Comparison of ENCODE assay signal across 1 cellular context in the genomic region with DNA sequence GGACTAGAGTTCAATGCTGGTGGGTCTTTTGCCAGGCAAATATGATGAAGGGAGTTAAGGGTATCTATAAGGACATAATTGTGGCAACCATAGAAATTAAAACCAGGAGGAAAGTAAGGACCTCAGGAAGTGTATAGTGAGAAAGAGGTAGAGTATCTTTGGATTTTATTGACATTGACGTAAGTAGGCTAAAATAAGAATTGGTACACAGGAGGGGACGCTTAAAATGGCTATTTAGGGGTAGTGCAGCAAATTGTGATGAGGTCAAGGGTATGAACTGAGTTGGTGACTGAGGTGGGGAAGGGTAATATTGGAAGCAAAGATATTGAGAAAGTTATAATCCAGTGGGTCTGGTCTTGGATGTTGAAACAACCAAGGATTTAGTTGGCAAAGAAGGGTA.
TF ChIP-seq lines count a peak whose summit lies in the region.

No MANE protein-coding gene starts in this region.

TF ChIP-seq in K562, 482 proteins besides CTCF, POLR2A, EP300 and RAD21:
- TF ChIP-seq NBN (IDR thresholded peaks at IDR 0.05; ENCODE audit: low read depth) (no peak), ZNF217 (CRISPR knock-in tag; IDR thresholded peaks at IDR 0.05) (no peak), FOS (IDR thresholded peaks at IDR 0.05; ENCODE audit: extremely low read depth, insufficient read length) (no peak), RAD51 (IDR thresholded peaks at IDR 0.05; ENCODE audit: borderline replicate concordance, low read depth) (no peak), HDAC8 (tag; IDR thresholded peaks at IDR 0.05) (no peak), POLR3A (IDR thresholded peaks at IDR 0.05; ENCODE audit: borderline replicate concordance, extremely low read depth, insufficient read depth, insufficient read length) (no peak), RB1 (IDR thresholded peaks at IDR 0.05; ENCODE audit: low read depth) (no peak), HNRNPLL (IDR thresholded peaks at IDR 0.05; ENCODE audit: low read depth, low read length, poor library complexity, severe bottlenecking) (no peak), ZNF444 (CRISPR knock-in tag; IDR thresholded peaks at IDR 0.05) (no peak)
- TF ChIP-seq, protein P1, sequence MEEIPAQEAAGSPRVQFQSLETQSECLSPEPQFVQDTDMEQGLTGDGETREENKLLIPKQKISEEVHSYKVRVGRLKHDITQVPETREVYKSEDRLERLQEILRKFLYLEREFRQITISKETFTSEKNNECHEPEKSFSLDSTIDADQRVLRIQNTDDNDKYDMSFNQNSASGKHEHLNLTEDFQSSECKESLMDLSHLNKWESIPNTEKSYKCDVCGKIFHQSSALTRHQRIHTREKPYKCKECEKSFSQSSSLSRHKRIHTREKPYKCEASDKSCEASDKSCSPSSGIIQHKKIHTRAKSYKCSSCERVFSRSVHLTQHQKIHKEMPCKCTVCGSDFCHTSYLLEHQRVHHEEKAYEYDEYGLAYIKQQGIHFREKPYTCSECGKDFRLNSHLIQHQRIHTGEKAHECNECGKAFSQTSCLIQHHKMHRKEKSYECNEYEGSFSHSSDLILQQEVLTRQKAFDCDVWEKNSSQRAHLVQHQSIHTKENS (CRISPR knock-in tag; IDR thresholded peaks at IDR 0.05) = no peak
- TF ChIP-seq, protein P2, sequence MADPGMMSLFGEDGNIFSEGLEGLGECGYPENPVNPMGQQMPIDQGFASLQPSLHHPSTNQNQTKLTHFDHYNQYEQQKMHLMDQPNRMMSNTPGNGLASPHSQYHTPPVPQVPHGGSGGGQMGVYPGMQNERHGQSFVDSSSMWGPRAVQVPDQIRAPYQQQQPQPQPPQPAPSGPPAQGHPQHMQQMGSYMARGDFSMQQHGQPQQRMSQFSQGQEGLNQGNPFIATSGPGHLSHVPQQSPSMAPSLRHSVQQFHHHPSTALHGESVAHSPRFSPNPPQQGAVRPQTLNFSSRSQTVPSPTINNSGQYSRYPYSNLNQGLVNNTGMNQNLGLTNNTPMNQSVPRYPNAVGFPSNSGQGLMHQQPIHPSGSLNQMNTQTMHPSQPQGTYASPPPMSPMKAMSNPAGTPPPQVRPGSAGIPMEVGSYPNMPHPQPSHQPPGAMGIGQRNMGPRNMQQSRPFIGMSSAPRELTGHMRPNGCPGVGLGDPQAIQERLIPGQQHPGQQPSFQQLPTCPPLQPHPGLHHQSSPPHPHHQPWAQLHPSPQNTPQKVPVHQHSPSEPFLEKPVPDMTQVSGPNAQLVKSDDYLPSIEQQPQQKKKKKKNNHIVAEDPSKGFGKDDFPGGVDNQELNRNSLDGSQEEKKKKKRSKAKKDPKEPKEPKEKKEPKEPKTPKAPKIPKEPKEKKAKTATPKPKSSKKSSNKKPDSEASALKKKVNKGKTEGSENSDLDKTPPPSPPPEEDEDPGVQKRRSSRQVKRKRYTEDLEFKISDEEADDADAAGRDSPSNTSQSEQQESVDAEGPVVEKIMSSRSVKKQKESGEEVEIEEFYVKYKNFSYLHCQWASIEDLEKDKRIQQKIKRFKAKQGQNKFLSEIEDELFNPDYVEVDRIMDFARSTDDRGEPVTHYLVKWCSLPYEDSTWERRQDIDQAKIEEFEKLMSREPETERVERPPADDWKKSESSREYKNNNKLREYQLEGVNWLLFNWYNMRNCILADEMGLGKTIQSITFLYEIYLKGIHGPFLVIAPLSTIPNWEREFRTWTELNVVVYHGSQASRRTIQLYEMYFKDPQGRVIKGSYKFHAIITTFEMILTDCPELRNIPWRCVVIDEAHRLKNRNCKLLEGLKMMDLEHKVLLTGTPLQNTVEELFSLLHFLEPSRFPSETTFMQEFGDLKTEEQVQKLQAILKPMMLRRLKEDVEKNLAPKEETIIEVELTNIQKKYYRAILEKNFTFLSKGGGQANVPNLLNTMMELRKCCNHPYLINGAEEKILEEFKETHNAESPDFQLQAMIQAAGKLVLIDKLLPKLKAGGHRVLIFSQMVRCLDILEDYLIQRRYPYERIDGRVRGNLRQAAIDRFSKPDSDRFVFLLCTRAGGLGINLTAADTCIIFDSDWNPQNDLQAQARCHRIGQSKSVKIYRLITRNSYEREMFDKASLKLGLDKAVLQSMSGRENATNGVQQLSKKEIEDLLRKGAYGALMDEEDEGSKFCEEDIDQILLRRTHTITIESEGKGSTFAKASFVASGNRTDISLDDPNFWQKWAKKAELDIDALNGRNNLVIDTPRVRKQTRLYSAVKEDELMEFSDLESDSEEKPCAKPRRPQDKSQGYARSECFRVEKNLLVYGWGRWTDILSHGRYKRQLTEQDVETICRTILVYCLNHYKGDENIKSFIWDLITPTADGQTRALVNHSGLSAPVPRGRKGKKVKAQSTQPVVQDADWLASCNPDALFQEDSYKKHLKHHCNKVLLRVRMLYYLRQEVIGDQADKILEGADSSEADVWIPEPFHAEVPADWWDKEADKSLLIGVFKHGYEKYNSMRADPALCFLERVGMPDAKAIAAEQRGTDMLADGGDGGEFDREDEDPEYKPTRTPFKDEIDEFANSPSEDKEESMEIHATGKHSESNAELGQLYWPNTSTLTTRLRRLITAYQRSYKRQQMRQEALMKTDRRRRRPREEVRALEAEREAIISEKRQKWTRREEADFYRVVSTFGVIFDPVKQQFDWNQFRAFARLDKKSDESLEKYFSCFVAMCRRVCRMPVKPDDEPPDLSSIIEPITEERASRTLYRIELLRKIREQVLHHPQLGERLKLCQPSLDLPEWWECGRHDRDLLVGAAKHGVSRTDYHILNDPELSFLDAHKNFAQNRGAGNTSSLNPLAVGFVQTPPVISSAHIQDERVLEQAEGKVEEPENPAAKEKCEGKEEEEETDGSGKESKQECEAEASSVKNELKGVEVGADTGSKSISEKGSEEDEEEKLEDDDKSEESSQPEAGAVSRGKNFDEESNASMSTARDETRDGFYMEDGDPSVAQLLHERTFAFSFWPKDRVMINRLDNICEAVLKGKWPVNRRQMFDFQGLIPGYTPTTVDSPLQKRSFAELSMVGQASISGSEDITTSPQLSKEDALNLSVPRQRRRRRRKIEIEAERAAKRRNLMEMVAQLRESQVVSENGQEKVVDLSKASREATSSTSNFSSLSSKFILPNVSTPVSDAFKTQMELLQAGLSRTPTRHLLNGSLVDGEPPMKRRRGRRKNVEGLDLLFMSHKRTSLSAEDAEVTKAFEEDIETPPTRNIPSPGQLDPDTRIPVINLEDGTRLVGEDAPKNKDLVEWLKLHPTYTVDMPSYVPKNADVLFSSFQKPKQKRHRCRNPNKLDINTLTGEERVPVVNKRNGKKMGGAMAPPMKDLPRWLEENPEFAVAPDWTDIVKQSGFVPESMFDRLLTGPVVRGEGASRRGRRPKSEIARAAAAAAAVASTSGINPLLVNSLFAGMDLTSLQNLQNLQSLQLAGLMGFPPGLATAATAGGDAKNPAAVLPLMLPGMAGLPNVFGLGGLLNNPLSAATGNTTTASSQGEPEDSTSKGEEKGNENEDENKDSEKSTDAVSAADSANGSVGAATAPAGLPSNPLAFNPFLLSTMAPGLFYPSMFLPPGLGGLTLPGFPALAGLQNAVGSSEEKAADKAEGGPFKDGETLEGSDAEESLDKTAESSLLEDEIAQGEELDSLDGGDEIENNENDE (IDR thresholded peaks at IDR 0.05; ENCODE audit: low read depth, low read length) = no peak
- TF ChIP-seq, protein P3, sequence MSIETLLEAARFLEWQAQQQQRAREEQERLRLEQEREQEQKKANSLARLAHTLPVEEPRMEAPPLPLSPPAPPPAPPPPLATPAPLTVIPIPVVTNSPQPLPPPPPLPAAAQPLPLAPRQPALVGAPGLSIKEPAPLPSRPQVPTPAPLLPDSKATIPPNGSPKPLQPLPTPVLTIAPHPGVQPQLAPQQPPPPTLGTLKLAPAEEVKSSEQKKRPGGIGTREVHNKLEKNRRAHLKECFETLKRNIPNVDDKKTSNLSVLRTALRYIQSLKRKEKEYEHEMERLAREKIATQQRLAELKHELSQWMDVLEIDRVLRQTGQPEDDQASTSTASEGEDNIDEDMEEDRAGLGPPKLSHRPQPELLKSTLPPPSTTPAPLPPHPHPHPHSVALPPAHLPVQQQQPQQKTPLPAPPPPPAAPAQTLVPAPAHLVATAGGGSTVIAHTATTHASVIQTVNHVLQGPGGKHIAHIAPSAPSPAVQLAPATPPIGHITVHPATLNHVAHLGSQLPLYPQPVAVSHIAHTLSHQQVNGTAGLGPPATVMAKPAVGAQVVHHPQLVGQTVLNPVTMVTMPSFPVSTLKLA (conservative IDR thresholded peaks at IDR 0.05) = no peak
- TF ChIP-seq, protein P4, sequence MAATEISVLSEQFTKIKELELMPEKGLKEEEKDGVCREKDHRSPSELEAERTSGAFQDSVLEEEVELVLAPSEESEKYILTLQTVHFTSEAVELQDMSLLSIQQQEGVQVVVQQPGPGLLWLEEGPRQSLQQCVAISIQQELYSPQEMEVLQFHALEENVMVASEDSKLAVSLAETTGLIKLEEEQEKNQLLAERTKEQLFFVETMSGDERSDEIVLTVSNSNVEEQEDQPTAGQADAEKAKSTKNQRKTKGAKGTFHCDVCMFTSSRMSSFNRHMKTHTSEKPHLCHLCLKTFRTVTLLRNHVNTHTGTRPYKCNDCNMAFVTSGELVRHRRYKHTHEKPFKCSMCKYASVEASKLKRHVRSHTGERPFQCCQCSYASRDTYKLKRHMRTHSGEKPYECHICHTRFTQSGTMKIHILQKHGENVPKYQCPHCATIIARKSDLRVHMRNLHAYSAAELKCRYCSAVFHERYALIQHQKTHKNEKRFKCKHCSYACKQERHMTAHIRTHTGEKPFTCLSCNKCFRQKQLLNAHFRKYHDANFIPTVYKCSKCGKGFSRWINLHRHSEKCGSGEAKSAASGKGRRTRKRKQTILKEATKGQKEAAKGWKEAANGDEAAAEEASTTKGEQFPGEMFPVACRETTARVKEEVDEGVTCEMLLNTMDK (IDR thresholded peaks at IDR 0.05; ENCODE audit: borderline replicate concordance, insufficient read depth, low read depth, low read length, poor library complexity, severe bottlenecking) = no peak
- TF ChIP-seq, protein P5, sequence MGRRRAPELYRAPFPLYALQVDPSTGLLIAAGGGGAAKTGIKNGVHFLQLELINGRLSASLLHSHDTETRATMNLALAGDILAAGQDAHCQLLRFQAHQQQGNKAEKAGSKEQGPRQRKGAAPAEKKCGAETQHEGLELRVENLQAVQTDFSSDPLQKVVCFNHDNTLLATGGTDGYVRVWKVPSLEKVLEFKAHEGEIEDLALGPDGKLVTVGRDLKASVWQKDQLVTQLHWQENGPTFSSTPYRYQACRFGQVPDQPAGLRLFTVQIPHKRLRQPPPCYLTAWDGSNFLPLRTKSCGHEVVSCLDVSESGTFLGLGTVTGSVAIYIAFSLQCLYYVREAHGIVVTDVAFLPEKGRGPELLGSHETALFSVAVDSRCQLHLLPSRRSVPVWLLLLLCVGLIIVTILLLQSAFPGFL (CRISPR knock-in tag; IDR thresholded peaks at IDR 0.05) = no peak
